In the genomic region with DNA sequence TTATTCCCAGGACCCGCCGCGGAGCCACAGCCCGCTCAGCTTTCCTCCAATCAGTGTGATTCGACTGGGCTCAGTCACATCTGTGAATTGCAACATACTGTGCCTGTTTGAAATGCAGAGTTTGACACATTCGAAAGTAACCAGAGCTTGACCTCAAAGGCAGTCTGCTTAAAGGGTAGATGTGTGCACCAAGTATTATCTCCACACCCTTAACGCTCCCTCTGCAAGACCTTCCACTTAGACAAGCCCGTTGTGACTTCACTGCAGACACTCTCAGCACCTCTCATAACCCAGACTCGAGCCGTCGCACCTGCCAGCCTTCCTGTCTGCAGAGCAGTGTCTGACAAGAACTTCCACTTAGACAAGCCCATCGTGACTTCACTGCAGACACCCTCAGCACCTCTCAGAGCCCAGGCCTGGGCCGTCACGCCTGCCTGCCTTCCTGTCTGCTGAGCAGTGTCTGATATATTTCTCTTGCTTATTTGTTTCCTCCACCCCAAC, we compare ENCODE assay signal across 14 cellular contexts. TPM values are rescaled to one million over a fixed set of nuclear protein-coding genes. Genes with fewer than 3 reads are reported as not detected.
DNase-seq lines count a peak whose midpoint lies in the region; ATAC-seq and TF ChIP-seq lines count a peak whose summit lies in the region.
"Had no signal": no experiment of that assay in that cellular context is flagged by ENCODE, and none has a peak within 500 bp of the region (broad histone marks: within the 10 kb centered on the region; RNA-seq: fewer than 3 reads in every experiment).

No MANE protein-coding gene starts in this region.

- H3K4me3 ChIP-seq in ascending aorta: no peak overlapping the region
- H3K4me3 ChIP-seq: spleen had no signal

- peaks cover 55% of the 10 kb centered on the region for H3K36me3 Mint-ChIP-seq in activated CD4-positive, alpha-beta T cell treated with anti-CD3 and anti-CD28 coated beads for 36 hours (ENCODE audit: low read depth)
- H3K36me3 Mint-ChIP-seq in activated naive CD8-positive, alpha-beta T cell: no peaks in the 10 kb centered on the region

- no peaks in the 10 kb centered on the region for H3K27me3 ChIP-seq in ascending aorta
- H3K27me3 ChIP-seq: spleen had no signal

- no peak for DNase-seq in activated CD4-positive, alpha-beta T cell treated with anti-CD3 and anti-CD28 coated beads for 36 hours
- DNase-seq in activated CD4-positive, alpha-beta T cell treated with anti-CD3 and anti-CD28 coated beads for 48 hours: no peak
- peak; percentile 69 for DNase-seq in RWPE1 (ENCODE audit: low spot score)
- DNase-seq in stimulated activated CD8-positive, alpha-beta memory T cell treated with anti-CD3 and anti-CD28 coated beads, Interleukin-4, amount 100 ng/mL, for 48 hours: peak; percentile 42
- no peak for DNase-seq in T1000 (lab: John Stamatoyannopoulos, UW)
- DNase-seq in T-helper 9 cell: no peak
- DNase-seq in ascending aorta (ENCODE audit: low spot score in 2 of 2): no peak
- DNase-seq: KBM-7, NCI-H146, NCI-H524, spleen, substantia nigra had no signal

- intact Hi-C loops in activated CD4-positive, alpha-beta T cell treated with anti-CD3 and anti-CD28 coated beads for 36 hours (cut with DNase I, micrococcal nuclease): no loop called here
- intact Hi-C loops in ascending aorta (cut with DNase I): loop anchor here (10.0 kb wide), 1 partner anchor 1483 kb away; no protein-coding TSS in a partner anchor

- peaks cover 30% of the 10 kb centered on the region for H3K4me1 Mint-ChIP-seq in activated CD4-positive, alpha-beta T cell treated with anti-CD3 and anti-CD28 coated beads for 36 hours
- H3K4me1 Mint-ChIP-seq in activated naive CD8-positive, alpha-beta T cell (ENCODE audit: low read depth): peaks cover 36% of the 10 kb centered on the region

- CTCF ChIA-PET in activated CD4-positive, alpha-beta T cell treated with anti-CD3 and anti-CD28 coated beads for 36 hours (lab: Charles Lee): interaction anchor here (1.7 kb wide), 1 partner anchor 109 kb away, joined by 4 read pairs; no protein-coding TSS in a partner anchor
- CTCF ChIA-PET in RWPE1 (lab: Yijun Ruan, JAX): interaction anchor here (0.8 kb wide), 1 partner anchor 45 kb away, joined by 3 read pairs; no protein-coding TSS in a partner anchor

- H3K27ac ChIP-seq in RWPE1: peak overlapping the region; percentile 95
- no peak overlapping the region for H3K27ac ChIP-seq in ascending aorta

- peaks cover 8 to 9% of the 10 kb centered on the region in 2 donors for H3K4me1 ChIP-seq in ascending aorta

- peaks cover 14 to 45% of the 10 kb centered on the region in 2 donors for H3K36me3 ChIP-seq in ascending aorta

- POLR2A ChIA-PET in activated CD4-positive, alpha-beta T cell treated with anti-CD3 and anti-CD28 coated beads for 36 hours (lab: Charles Lee): no interaction called here
- POLR2A ChIA-PET in RWPE1 (lab: Yijun Ruan, JAX; ENCODE audit: low non-redundant PET): no interaction called here

- H3K9me3 ChIP-seq in ascending aorta: no peaks in the 10 kb centered on the region
- H3K9me3 ChIP-seq: spleen had no signal

- peak overlapping the region; percentile 9 for H3K27ac Mint-ChIP-seq in activated CD4-positive, alpha-beta T cell treated with anti-CD3 and anti-CD28 coated beads for 36 hours
- peak overlapping the region; percentile 38 for H3K27ac Mint-ChIP-seq in activated naive CD8-positive, alpha-beta T cell
- H3K27ac Mint-ChIP-seq: progenitor cell of endocrine pancreas had no signal

- no peaks in the 10 kb centered on the region for H3K27me3 Mint-ChIP-seq in activated CD4-positive, alpha-beta T cell treated with anti-CD3 and anti-CD28 coated beads for 36 hours
- no peaks in the 10 kb centered on the region for H3K27me3 Mint-ChIP-seq in activated naive CD8-positive, alpha-beta T cell
- H3K27me3 Mint-ChIP-seq: progenitor cell of endocrine pancreas had no signal

- ATAC-seq in activated CD4-positive, alpha-beta T cell treated with anti-CD3 and anti-CD28 coated beads for 36 hours: no peak

- no peak overlapping the region for H3K4me3 Mint-ChIP-seq in activated CD4-positive, alpha-beta T cell treated with anti-CD3 and anti-CD28 coated beads for 36 hours
- peak overlapping the region; percentile 96 for H3K4me3 Mint-ChIP-seq in activated naive CD8-positive, alpha-beta T cell

- TF ChIP-seq CTCF in RWPE1 (conservative IDR thresholded peaks at IDR 0.05; ENCODE audit: low read depth) (no peak), ascending aorta (IDR thresholded peaks at IDR 0.05) (no peak)

- H3K9me3 Mint-ChIP-seq in activated CD4-positive, alpha-beta T cell treated with anti-CD3 and anti-CD28 coated beads for 36 hours (ENCODE audit: low read depth): no peaks in the 10 kb centered on the region
- H3K9me3 Mint-ChIP-seq in activated naive CD8-positive, alpha-beta T cell (ENCODE audit: low read depth): no peaks in the 10 kb centered on the region

RNA-seq across cellular contexts. Expression of a gene that starts 3.7 kb away (rescaled TPM):
- total RNA-seq in activated CD4-positive, alpha-beta T cell treated with anti-CD3 and anti-CD28 coated beads for 36 hours: 10 to 100 TPM; 67.0 to 77.3 TPM
- total RNA-seq in ascending aorta: 38.4 TPM

Comparison
In these comparisons a context has a peak if more than half of its experiments do, and no peak if none do; other contexts are left out.
1. DNase-seq: peak in RWPE1 (single experiment) and stimulated activated CD8-positive, alpha-beta memory T cell treated with anti-CD3 and anti-CD28 coated beads, Interleukin-4, amount 100 ng/mL, for 48 hours (single experiment); none in activated CD4-positive, alpha-beta T cell treated with anti-CD3 and anti-CD28 coated beads for 36 hours (single experiment), activated CD4-positive, alpha-beta T cell treated with anti-CD3 and anti-CD28 coated beads for 48 hours (single experiment), T1000 (single experiment), T-helper 9 cell (single experiment) and ascending aorta (0 of 2).